In the genomic region with DNA sequence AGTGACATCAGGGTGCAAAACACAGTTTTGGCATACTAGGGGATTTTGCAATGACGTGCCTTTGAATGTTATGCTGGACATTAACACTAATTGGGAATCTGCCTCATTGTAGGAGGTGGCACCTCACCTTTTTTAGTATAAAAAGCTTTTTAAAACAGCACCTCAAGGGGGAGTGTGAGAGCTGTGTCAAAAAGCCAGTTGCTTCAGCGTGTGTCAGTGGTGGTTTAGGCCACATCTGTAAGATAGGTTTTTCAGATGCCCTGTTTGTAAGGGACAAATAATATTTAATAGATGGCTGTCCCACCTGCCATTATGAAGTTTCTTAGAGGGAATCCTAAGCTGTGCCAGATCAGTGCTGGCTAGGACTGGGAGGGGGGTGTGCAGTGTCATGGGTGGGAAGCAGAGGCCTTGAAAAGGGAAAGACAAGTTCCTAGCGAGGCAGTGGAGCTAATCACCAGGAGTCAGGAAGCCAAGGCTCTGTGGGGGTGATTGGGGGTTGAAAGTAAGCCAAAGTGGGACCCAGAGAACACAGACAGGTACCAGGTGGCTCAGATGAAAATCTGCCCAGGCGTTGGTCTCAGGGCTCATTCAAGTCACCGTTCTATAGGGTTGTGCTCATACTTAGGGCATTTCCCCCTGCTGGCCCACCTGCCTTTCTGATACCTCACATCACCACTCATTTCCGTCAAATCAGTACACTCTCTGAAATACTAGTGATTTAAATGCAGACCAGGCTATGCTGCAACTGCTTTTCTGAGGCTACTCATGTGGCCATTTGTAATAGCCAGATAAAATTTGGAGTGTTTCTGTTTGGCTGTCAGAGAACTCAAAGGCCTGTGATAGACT, we compare ENCODE assay signal across 1 cellular context.
TF ChIP-seq lines count a peak whose summit lies in the region.

No MANE protein-coding gene starts in this region.

TF ChIP-seq in GM23338, 12 proteins besides CTCF, POLR2A, EP300 and RAD21 (continued from another document):
- TF ChIP-seq, protein P1, sequence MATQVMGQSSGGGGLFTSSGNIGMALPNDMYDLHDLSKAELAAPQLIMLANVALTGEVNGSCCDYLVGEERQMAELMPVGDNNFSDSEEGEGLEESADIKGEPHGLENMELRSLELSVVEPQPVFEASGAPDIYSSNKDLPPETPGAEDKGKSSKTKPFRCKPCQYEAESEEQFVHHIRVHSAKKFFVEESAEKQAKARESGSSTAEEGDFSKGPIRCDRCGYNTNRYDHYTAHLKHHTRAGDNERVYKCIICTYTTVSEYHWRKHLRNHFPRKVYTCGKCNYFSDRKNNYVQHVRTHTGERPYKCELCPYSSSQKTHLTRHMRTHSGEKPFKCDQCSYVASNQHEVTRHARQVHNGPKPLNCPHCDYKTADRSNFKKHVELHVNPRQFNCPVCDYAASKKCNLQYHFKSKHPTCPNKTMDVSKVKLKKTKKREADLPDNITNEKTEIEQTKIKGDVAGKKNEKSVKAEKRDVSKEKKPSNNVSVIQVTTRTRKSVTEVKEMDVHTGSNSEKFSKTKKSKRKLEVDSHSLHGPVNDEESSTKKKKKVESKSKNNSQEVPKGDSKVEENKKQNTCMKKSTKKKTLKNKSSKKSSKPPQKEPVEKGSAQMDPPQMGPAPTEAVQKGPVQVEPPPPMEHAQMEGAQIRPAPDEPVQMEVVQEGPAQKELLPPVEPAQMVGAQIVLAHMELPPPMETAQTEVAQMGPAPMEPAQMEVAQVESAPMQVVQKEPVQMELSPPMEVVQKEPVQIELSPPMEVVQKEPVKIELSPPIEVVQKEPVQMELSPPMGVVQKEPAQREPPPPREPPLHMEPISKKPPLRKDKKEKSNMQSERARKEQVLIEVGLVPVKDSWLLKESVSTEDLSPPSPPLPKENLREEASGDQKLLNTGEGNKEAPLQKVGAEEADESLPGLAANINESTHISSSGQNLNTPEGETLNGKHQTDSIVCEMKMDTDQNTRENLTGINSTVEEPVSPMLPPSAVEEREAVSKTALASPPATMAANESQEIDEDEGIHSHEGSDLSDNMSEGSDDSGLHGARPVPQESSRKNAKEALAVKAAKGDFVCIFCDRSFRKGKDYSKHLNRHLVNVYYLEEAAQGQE (IDR thresholded peaks at IDR 0.05; ENCODE audit: unreplicated experiment), result no peak
- TF ChIP-seq, protein P2, sequence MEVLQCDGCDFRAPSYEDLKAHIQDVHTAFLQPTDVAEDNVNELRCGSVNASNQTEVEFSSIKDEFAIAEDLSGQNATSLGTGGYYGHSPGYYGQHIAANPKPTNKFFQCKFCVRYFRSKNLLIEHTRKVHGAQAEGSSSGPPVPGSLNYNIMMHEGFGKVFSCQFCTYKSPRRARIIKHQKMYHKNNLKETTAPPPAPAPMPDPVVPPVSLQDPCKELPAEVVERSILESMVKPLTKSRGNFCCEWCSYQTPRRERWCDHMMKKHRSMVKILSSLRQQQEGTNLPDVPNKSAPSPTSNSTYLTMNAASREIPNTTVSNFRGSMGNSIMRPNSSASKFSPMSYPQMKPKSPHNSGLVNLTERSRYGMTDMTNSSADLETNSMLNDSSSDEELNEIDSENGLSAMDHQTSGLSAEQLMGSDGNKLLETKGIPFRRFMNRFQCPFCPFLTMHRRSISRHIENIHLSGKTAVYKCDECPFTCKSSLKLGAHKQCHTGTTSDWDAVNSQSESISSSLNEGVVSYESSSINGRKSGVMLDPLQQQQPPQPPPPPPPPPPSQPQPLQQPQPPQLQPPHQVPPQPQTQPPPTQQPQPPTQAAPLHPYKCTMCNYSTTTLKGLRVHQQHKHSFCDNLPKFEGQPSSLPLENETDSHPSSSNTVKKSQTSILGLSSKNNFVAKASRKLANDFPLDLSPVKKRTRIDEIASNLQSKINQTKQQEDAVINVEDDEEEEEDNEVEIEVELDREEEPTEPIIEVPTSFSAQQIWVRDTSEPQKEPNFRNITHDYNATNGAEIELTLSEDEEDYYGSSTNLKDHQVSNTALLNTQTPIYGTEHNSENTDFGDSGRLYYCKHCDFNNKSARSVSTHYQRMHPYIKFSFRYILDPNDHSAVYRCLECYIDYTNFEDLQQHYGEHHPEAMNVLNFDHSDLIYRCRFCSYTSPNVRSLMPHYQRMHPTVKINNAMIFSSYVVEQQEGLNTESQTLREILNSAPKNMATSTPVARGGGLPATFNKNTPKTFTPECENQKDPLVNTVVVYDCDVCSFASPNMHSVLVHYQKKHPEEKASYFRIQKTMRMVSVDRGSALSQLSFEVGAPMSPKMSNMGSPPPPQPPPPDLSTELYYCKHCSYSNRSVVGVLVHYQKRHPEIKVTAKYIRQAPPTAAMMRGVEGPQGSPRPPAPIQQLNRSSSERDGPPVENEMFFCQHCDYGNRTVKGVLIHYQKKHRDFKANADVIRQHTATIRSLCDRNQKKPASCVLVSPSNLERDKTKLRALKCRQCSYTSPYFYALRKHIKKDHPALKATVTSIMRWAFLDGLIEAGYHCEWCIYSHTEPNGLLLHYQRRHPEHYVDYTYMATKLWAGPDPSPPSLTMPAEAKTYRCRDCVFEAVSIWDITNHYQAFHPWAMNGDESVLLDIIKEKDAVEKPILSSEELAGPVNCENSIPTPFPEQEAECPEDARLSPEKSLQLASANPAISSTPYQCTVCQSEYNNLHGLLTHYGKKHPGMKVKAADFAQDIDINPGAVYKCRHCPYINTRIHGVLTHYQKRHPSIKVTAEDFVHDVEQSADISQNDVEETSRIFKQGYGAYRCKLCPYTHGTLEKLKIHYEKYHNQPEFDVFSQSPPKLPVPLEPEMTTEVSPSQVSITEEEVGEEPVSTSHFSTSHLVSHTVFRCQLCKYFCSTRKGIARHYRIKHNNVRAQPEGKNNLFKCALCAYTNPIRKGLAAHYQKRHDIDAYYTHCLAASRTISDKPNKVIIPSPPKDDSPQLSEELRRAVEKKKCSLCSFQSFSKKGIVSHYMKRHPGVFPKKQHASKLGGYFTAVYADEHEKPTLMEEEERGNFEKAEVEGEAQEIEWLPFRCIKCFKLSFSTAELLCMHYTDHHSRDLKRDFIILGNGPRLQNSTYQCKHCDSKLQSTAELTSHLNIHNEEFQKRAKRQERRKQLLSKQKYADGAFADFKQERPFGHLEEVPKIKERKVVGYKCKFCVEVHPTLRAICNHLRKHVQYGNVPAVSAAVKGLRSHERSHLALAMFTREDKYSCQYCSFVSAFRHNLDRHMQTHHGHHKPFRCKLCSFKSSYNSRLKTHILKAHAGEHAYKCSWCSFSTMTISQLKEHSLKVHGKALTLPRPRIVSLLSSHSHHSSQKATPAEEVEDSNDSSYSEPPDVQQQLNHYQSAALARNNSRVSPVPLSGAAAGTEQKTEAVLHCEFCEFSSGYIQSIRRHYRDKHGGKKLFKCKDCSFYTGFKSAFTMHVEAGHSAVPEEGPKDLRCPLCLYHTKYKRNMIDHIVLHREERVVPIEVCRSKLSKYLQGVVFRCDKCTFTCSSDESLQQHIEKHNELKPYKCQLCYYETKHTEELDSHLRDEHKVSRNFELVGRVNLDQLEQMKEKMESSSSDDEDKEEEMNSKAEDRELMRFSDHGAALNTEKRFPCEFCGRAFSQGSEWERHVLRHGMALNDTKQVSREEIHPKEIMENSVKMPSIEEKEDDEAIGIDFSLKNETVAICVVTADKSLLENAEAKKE (CRISPR knock-in tag; IDR thresholded peaks at IDR 0.05), result no peak
- TF ChIP-seq EZH2phosphoT487 (IDR thresholded peaks at IDR 0.05; ENCODE audit: unreplicated experiment), result no peak
- no peak for TF ChIP-seq EZH2 (IDR thresholded peaks at IDR 0.05; ENCODE audit: low read depth, unreplicated experiment)
- TF ChIP-seq, protein P3, sequence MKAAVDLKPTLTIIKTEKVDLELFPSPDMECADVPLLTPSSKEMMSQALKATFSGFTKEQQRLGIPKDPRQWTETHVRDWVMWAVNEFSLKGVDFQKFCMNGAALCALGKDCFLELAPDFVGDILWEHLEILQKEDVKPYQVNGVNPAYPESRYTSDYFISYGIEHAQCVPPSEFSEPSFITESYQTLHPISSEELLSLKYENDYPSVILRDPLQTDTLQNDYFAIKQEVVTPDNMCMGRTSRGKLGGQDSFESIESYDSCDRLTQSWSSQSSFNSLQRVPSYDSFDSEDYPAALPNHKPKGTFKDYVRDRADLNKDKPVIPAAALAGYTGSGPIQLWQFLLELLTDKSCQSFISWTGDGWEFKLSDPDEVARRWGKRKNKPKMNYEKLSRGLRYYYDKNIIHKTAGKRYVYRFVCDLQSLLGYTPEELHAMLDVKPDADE (IDR thresholded peaks at IDR 0.05), result no peak
- no peak for TF ChIP-seq NANOG (IDR thresholded peaks at IDR 0.05; ENCODE audit: borderline replicate concordance)
- TF ChIP-seq POLR2AphosphoS5 (IDR thresholded peaks at IDR 0.05; ENCODE audit: low read depth), result no peak
- no peak for TF ChIP-seq ZNF114 (CRISPR knock-in tag; IDR thresholded peaks at IDR 0.05)
- TF ChIP-seq CREB1 (CRISPR knock-in tag; IDR thresholded peaks at IDR 0.05; ENCODE audit: low read depth), result no peak
- no peak for TF ChIP-seq JUNB (IDR thresholded peaks at IDR 0.05; ENCODE audit: unreplicated experiment)
